ENCODE assay signal across 9 cellular contexts in the genomic region with DNA sequence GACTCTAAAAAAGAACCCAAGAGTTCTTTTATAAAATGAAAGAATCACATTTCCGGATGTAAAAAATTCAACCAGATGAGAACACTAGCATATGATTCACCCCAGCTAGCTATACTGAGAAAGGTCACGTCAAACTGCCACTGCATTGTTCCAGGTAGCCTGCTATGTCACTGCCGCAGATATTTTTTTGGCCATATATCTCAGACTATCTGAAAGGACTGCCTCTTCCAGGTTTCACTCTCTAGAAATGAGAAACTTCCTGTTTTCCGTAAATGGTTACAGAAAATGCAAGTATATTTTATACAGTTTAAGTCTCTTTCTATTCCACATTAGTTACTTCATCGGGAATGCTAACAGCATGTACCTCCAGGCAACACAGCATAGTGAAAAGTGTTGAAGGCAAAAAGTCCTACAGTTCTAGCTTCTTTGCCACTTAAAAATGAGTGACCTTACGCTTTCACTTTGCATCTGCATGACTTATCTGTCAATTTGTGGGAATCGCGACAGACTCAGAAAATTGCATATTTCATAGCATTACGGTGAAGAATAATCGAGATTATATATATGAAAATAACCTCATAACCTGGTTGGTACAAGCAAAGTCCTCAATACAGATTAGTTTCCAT.
DNase-seq lines count a peak whose midpoint lies in the region; ATAC-seq, FAIRE-seq and TF ChIP-seq lines count a peak whose summit lies in the region.
"Had no signal": no experiment of that assay in that cellular context is flagged by ENCODE, and none has a peak within 500 bp of the region (broad histone marks: within the 10 kb centered on the region; RNA-seq: fewer than 3 reads in every experiment).

No MANE protein-coding gene starts in this region.

- peaks cover 18% of the 10 kb centered on the region for H3K4me1 Mint-ChIP-seq in Calu3 (ENCODE audit: low read depth, unreplicated experiment)
- peaks cover 16% of the 10 kb centered on the region for H3K4me1 Mint-ChIP-seq in endothelial cell (ENCODE audit: unreplicated experiment)

- H3K36me3 Mint-ChIP-seq in Calu3 (ENCODE audit: insufficient read depth, unreplicated experiment) (no peaks in the 10 kb centered on the region), endothelial cell (ENCODE audit: low read depth, unreplicated experiment) (no peaks in the 10 kb centered on the region)

- H3K36me3 ChIP-seq in OCI-LY3 (replicated peaks; ENCODE audit: low read depth, low read length) = peaks cover 5% of the 10 kb centered on the region

- H3K27ac Mint-ChIP-seq in Calu3 (ENCODE audit: unreplicated experiment) (peak overlapping the region; percentile 25), endothelial cell (ENCODE audit: unreplicated experiment) (peak overlapping the region; percentile 38)

- H3K4me3 Mint-ChIP-seq in Calu3 (ENCODE audit: low read depth, unreplicated experiment) (peak overlapping the region; percentile 2), endothelial cell (ENCODE audit: unreplicated experiment) (no peak overlapping the region)

- no peak for FAIRE-seq in urothelium cell line (lab: Jason Lieb, UNC)

- intact Hi-C loops in Calu3 (cut with micrococcal nuclease; ENCODE audit: unreplicated experiment) (no loop called here), cardiac septum (cut with DNase I) (no loop called here)

- TF ChIP-seq CTCF in Calu3 (IDR thresholded peaks at IDR 0.05; ENCODE audit: unreplicated experiment) (no peak), OCI-LY3 (IDR thresholded peaks at IDR 0.05; ENCODE audit: low read depth, low read length) (no peak), endothelial cell (IDR thresholded peaks at IDR 0.05; ENCODE audit: unreplicated experiment) (no peak)

- peak overlapping the region; percentile 91 for H3K4me2 ChIP-seq in OCI-LY3 (ENCODE audit: low read length)

- peaks cover 99% of the 10 kb centered on the region for H3K79me2 ChIP-seq in OCI-LY3 (ENCODE audit: low read length)

- H2AFZ ChIP-seq in OCI-LY3 (ENCODE audit: low read depth, low read length) = no peak overlapping the region
- H2AFZ ChIP-seq: parathyroid adenoma had no signal

- H3K27ac ChIP-seq in OCI-LY3 (ENCODE audit: low read length) = peak overlapping the region; percentile 66
- H3K27ac ChIP-seq: parathyroid adenoma had no signal

- H3K27me3 Mint-ChIP-seq in Calu3 (ENCODE audit: unreplicated experiment) (no peaks in the 10 kb centered on the region), endothelial cell (ENCODE audit: unreplicated experiment) (peaks cover 4% of the 10 kb centered on the region)

- H3K9me3 Mint-ChIP-seq in Calu3 (ENCODE audit: low read depth, unreplicated experiment) (no peaks in the 10 kb centered on the region), endothelial cell (ENCODE audit: unreplicated experiment) (no peaks in the 10 kb centered on the region)

- no peaks in the 10 kb centered on the region for H3K27me3 ChIP-seq in OCI-LY3 (ENCODE audit: low read depth, low read length)

- DNase-seq in Calu3 (no peak), endothelial cell (ENCODE audit: low spot score) (no peak), urothelium cell line (ENCODE audit: low spot score) (no peak), NCI-H1092 (lab: John Stamatoyannopoulos, UW) (no peak), cardiac septum (ENCODE audit: low spot score) (no peak), NCI-H1694 (lab: John Stamatoyannopoulos, UW) (no peak)

- peak overlapping the region; percentile 60 for H3K9ac ChIP-seq in OCI-LY3 (ENCODE audit: low read length)
- H3K9ac ChIP-seq: parathyroid adenoma had no signal

- no peaks in the 10 kb centered on the region for H3K9me3 ChIP-seq in OCI-LY3 (ENCODE audit: insufficient read depth, low read length)

- CTCF ChIA-PET in Calu3 (lab: Charles Lee) = interaction anchor here (1.1 to 1.4 kb wide), 3 partner anchors 9 to 98 kb away, joined by 3 to 4 read pairs (median 3); no protein-coding TSS in a partner anchor

- peaks cover 57% of the 10 kb centered on the region for H3K4me1 ChIP-seq in OCI-LY3 (ENCODE audit: low read length)
- H3K4me1 ChIP-seq: parathyroid adenoma had no signal

- BruUV-seq in Calu3 (replicated peaks; lab: Mats Ljungman, UMichigan) = no TSS peak

- peak overlapping the region; percentile 71 for H3K4me3 ChIP-seq in OCI-LY3 (ENCODE audit: low read length)

- H4K20me1 ChIP-seq in OCI-LY3 (ENCODE audit: insufficient read depth, low read length) = peaks cover 27% of the 10 kb centered on the region

- ATAC-seq in GM21723 (IDR thresholded peaks at IDR 0.05; ENCODE audit: unreplicated experiment) = peak; percentile 87
